1 cellular context compared by ENCODE assay signal in the genomic region with DNA sequence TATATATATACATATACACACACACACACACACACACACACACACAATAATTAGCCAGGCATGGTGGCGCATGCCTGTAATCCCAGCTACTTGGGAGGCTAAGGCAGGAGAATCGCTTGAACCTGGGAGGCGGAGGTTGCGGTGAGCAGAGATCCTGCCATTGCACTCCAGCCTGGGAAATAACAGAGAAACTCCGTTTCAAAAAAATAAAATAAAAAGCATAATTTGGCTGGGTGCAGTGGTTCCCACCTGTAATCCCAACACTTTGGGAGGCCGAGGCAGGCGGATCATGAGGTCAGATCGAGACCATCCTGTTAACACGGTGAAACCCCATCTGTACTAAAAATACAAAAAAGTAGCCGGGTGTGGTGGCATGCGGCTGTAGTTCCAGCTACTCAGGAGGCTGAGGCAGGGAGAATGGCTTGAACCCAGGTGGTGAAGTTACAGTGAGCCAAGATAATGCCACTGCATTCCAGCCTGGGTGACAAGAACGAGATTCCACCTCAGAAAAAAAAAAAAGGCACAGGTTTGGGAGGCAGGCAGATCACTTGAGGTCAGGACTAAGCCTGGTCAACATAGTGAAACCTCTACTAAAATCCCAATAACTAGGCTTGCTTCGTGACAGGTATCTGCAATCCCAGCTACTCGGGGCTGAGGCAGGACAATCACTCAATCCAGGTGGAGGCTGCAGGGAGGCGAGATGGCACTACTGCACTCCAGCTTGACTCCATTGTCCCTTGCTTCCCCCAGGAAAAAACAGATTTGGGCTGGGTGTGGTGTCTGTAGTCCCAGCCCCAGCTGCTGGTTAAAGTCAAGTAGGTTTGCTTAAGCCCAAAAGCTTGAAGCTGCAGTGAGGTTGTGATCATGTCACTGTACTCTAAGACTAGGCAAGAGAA.
A peak's percentile ranks its signal among the peaks of the same experiment; 100 is the strongest.
TF ChIP-seq lines count a peak whose summit lies in the region.

No MANE protein-coding gene starts in this region.

TF ChIP-seq in K562, 482 proteins besides CTCF, POLR2A, EP300 and RAD21 (continued from another document and continues in another):
- TF ChIP-seq ARID3B (CRISPR knock-in tag; IDR thresholded peaks at IDR 0.05; ENCODE audit: borderline replicate concordance) (no peak), RBBP5 (IDR thresholded peaks at IDR 0.05; ENCODE audit: borderline replicate concordance, insufficient read depth, low read length, poor library complexity, severe bottlenecking) (no peak), PTRF (tag; IDR thresholded peaks at IDR 0.05) (no peak), DMBX1 (CRISPR knock-in tag; IDR thresholded peaks at IDR 0.05; ENCODE audit: borderline replicate concordance) (no peak), PREB (CRISPR knock-in tag; IDR thresholded peaks at IDR 0.05) (no peak), ZNF232 (CRISPR knock-in tag; IDR thresholded peaks at IDR 0.05) (no peak), SREBF1 (IDR thresholded peaks at IDR 0.05; ENCODE audit: borderline replicate concordance, low read depth, low read length) (no peak), TCF7 (IDR thresholded peaks at IDR 0.05; ENCODE audit: borderline replicate concordance) (peak; percentile 15; the same call in 1 of the 2 replicates), MAX (CRISPR knock-in tag; IDR thresholded peaks at IDR 0.05) (no peak), TFAM (CRISPR knock-in tag; conservative IDR thresholded peaks at IDR 0.05) (no peak), ZNF449 (CRISPR knock-in tag; IDR thresholded peaks at IDR 0.05) (no peak), BRCA1 (IDR thresholded peaks at IDR 0.05) (no peak), BRCA1 (CRISPR knock-in tag; IDR thresholded peaks at IDR 0.05) (no peak), COPS2 (conservative IDR thresholded peaks at IDR 0.05) (no peak), FIP1L1 (IDR thresholded peaks at IDR 0.05; ENCODE audit: low read depth, low read length, poor library complexity, severe bottlenecking) (no peak), TAL1 (IDR thresholded peaks at IDR 0.05) (no peak), SOX6 (IDR thresholded peaks at IDR 0.05) (peak; percentile 29; the same call in 1 of the 2 replicates), HMG20A (CRISPR knock-in tag; conservative IDR thresholded peaks at IDR 0.05) (no peak), POLR2G (IDR thresholded peaks at IDR 0.05; ENCODE audit: low read depth, low read length) (no peak; the same call in 1 of the 2 replicates), SAFB (IDR thresholded peaks at IDR 0.05; ENCODE audit: borderline replicate concordance, low read depth, low read length) (no peak), HDAC1 (IDR thresholded peaks at IDR 0.05) (peak in 1 of 2 experiments; percentile 10; a peak in 1 of 4 replicates), KLF6 (CRISPR knock-in tag; IDR thresholded peaks at IDR 0.05; ENCODE audit: borderline replicate concordance) (no peak), NFRKB (IDR thresholded peaks at IDR 0.05; ENCODE audit: low read depth) (no peak), TRIM28 (IDR thresholded peaks at IDR 0.05) (no peak), EGR1 (conservative IDR thresholded peaks at IDR 0.05) (no peak), MTF1 (CRISPR knock-in tag; IDR thresholded peaks at IDR 0.05; ENCODE audit: borderline replicate concordance) (no peak), MYBL2 (IDR thresholded peaks at IDR 0.05; ENCODE audit: low read depth) (no peak), MYBL2 (CRISPR knock-in tag; IDR thresholded peaks at IDR 0.05; ENCODE audit: borderline replicate concordance) (no peak), ZSCAN32 (CRISPR knock-in tag; IDR thresholded peaks at IDR 0.05) (no peak), TEAD1 (CRISPR knock-in tag; IDR thresholded peaks at IDR 0.05) (no peak), BHLHE40 (IDR thresholded peaks at IDR 0.05; ENCODE audit: low read length) (no peak), ZBTB12 (CRISPR knock-in tag; IDR thresholded peaks at IDR 0.05) (no peak), TRIM24 (IDR thresholded peaks at IDR 0.05) (peak in 1 of 2 experiments; percentile 71; a peak in 1 of 4 replicates), ATF3 (IDR thresholded peaks at IDR 0.05) (no peak), ATF3 (CRISPR knock-in tag; conservative IDR thresholded peaks at IDR 0.05) (0 out of 2 replicates have a peak, but pooled peaks have one; percentile 31)
- TF ChIP-seq, protein P1, sequence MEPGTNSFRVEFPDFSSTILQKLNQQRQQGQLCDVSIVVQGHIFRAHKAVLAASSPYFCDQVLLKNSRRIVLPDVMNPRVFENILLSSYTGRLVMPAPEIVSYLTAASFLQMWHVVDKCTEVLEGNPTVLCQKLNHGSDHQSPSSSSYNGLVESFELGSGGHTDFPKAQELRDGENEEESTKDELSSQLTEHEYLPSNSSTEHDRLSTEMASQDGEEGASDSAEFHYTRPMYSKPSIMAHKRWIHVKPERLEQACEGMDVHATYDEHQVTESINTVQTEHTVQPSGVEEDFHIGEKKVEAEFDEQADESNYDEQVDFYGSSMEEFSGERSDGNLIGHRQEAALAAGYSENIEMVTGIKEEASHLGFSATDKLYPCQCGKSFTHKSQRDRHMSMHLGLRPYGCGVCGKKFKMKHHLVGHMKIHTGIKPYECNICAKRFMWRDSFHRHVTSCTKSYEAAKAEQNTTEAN (CRISPR knock-in tag; IDR thresholded peaks at IDR 0.05), result no peak
- TF ChIP-seq, protein P2, sequence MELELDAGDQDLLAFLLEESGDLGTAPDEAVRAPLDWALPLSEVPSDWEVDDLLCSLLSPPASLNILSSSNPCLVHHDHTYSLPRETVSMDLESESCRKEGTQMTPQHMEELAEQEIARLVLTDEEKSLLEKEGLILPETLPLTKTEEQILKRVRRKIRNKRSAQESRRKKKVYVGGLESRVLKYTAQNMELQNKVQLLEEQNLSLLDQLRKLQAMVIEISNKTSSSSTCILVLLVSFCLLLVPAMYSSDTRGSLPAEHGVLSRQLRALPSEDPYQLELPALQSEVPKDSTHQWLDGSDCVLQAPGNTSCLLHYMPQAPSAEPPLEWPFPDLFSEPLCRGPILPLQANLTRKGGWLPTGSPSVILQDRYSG (tag; conservative IDR thresholded peaks at IDR 0.05; ENCODE audit: low read depth), result no peak
- TF ChIP-seq, protein P3, sequence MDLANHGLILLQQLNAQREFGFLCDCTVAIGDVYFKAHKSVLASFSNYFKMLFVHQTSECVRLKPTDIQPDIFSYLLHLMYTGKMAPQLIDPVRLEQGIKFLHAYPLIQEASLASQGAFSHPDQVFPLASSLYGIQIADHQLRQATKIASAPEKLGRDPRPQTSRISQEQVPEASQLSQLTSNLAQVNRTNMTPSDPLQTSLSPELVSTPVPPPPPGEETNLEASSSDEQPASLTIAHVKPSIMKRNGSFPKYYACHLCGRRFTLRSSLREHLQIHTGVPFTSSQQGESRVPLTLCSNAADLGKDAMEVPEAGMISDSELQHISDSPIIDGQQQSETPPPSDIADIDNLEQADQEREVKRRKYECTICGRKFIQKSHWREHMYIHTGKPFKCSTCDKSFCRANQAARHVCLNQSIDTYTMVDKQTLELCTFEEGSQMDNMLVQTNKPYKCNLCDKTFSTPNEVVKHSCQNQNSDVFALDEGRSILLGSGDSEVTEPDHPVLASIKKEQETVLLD (IDR thresholded peaks at IDR 0.05), result no peak
- TF ChIP-seq, protein P4, sequence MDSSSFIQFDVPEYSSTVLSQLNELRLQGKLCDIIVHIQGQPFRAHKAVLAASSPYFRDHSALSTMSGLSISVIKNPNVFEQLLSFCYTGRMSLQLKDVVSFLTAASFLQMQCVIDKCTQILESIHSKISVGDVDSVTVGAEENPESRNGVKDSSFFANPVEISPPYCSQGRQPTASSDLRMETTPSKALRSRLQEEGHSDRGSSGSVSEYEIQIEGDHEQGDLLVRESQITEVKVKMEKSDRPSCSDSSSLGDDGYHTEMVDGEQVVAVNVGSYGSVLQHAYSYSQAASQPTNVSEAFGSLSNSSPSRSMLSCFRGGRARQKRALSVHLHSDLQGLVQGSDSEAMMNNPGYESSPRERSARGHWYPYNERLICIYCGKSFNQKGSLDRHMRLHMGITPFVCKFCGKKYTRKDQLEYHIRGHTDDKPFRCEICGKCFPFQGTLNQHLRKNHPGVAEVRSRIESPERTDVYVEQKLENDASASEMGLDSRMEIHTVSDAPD (CRISPR knock-in tag; IDR thresholded peaks at IDR 0.05), result no peak
- TF ChIP-seq, protein P5, sequence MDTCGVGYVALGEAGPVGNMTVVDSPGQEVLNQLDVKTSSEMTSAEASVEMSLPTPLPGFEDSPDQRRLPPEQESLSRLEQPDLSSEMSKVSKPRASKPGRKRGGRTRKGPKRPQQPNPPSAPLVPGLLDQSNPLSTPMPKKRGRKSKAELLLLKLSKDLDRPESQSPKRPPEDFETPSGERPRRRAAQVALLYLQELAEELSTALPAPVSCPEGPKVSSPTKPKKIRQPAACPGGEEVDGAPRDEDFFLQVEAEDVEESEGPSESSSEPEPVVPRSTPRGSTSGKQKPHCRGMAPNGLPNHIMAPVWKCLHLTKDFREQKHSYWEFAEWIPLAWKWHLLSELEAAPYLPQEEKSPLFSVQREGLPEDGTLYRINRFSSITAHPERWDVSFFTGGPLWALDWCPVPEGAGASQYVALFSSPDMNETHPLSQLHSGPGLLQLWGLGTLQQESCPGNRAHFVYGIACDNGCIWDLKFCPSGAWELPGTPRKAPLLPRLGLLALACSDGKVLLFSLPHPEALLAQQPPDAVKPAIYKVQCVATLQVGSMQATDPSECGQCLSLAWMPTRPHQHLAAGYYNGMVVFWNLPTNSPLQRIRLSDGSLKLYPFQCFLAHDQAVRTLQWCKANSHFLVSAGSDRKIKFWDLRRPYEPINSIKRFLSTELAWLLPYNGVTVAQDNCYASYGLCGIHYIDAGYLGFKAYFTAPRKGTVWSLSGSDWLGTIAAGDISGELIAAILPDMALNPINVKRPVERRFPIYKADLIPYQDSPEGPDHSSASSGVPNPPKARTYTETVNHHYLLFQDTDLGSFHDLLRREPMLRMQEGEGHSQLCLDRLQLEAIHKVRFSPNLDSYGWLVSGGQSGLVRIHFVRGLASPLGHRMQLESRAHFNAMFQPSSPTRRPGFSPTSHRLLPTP (IDR thresholded peaks at IDR 0.05; ENCODE audit: borderline replicate concordance, extremely low read depth, insufficient read length), result no peak
- TF ChIP-seq, protein P6, sequence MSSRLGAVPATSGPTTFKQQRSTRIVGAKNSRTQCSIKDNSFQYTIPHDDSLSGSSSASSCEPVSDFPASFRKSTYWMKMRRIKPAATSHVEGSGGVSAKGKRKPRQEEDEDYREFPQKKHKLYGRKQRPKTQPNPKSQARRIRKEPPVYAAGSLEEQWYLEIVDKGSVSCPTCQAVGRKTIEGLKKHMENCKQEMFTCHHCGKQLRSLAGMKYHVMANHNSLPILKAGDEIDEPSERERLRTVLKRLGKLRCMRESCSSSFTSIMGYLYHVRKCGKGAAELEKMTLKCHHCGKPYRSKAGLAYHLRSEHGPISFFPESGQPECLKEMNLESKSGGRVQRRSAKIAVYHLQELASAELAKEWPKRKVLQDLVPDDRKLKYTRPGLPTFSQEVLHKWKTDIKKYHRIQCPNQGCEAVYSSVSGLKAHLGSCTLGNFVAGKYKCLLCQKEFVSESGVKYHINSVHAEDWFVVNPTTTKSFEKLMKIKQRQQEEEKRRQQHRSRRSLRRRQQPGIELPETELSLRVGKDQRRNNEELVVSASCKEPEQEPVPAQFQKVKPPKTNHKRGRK (tag; IDR thresholded peaks at IDR 0.05), result no peak
